ENCODE assay signal across 14 cellular contexts in genomic region chr1:178011101-178011828, GRCh38.
DNase-seq lines count a peak whose midpoint lies in the region; ATAC-seq lines count a peak whose summit lies in the region.
"Had no signal": no experiment of that assay in that cellular context is flagged by ENCODE, and none has a peak within 500 bp of the region (broad histone marks: within the 10 kb centered on the region; RNA-seq: fewer than 3 reads in every experiment).

No MANE protein-coding gene starts in this region.

- H3K27me3 ChIP-seq in adipocyte (replicated peaks; ENCODE audit: control insufficient read depth, insufficient read depth, low read length) = no peaks in the 10 kb centered on the region

- DNase-seq in 8988T = peak; percentile 20
- DNase-seq in HPDE6-E6E7 (ENCODE audit: extremely low spot score) = peak; percentile 88
- peak; percentile 24 for DNase-seq in adipocyte (ENCODE audit: low read depth)
- DNase-seq in iris pigment epithelial cell (ENCODE audit: low read depth) = peak; percentile 82
- no peak for DNase-seq in SIG-M5 (lab: John Stamatoyannopoulos, UW)
- no peak for DNase-seq in OCI-M1 (lab: John Stamatoyannopoulos, UW)
- DNase-seq: activated B cell treated with CpG ODN at 0.5 μM for 24 hours; activated T-cell treated with anti-CD3 and anti-CD28 coated beads, Interleukin-2, amount 50 U/mL, for 24 hours; aorta; endodermal cell; MM.1S; NCI-H345 had no signal

- peaks cover 5% of the 10 kb centered on the region for H3K4me1 ChIP-seq in adipocyte (ENCODE audit: control insufficient read depth, insufficient read depth, low read length)

- H3K4me3 ChIP-seq in adipocyte (ENCODE audit: low read length) = no peak overlapping the region

- H3K9ac ChIP-seq in adipocyte (ENCODE audit: low read length) = no peak overlapping the region

- H3K36me3 ChIP-seq in adipocyte (ENCODE audit: control insufficient read depth, insufficient read depth, low read length, severe bottlenecking) = peaks cover 15% of the 10 kb centered on the region

- no peak for ATAC-seq in GM21576 (IDR thresholded peaks at IDR 0.05; ENCODE audit: unreplicated experiment)
- ATAC-seq in GM18873 (IDR thresholded peaks at IDR 0.05; ENCODE audit: low FRiP score, unreplicated experiment) = no peak

- H3K9me3 ChIP-seq in adipocyte (ENCODE audit: control insufficient read depth, low read length) = no peaks in the 10 kb centered on the region

Comparison
In these comparisons a context has a peak if more than half of its experiments do, and no peak if none do; other contexts are left out.
1. DNase-seq: peak in 8988T (single experiment), HPDE6-E6E7 (single experiment), adipocyte (single experiment) and iris pigment epithelial cell (single experiment); none in SIG-M5 (single experiment) and OCI-M1 (single experiment).